In genomic region chr21:46622226-46622625, GRCh38 we compare ENCODE assay signal across 8 cellular contexts. TPM values are rescaled to one million over a fixed set of nuclear protein-coding genes. Genes with fewer than 3 reads are reported as not detected.
DNase-seq lines count a peak whose midpoint lies in the region; ATAC-seq and TF ChIP-seq lines count a peak whose summit lies in the region.

No MANE protein-coding gene starts in this region.

- ATAC-seq in sciatic nerve (peak; percentile 94), SK-N-SH treated with all-trans-retinoic acid at 6 μM for 48 hours (no peak; the same call in 2 of the 3 replicates)

- intact Hi-C loops in sciatic nerve (cut with DNase I) = no loop called here

- DNase-seq in HT1080 (ENCODE audit: low read depth) (peak; percentile 73), UCSD-AML1 (lab: John Stamatoyannopoulos, UW; ENCODE audit: unreplicated experiment) (peak; percentile 74), globus pallidus (ENCODE audit: low spot score) (peak; percentile 96), sciatic nerve (ENCODE audit: low spot score) (peak; percentile 72), NCI-H1417 treated with DMSO at 0.1 percent for 48 hours (lab: John Stamatoyannopoulos, UW) (no peak), NCI-H82 treated with DMSO at 0.1 percent for 48 hours (lab: John Stamatoyannopoulos, UW; ENCODE audit: unreplicated experiment) (no peak), NCI-H187 (lab: John Stamatoyannopoulos, UW) (no peak)

TF ChIP-seq in SK-N-SH treated with all-trans-retinoic acid at 6 μM for 48 hours, 23 proteins besides CTCF, POLR2A, EP300 and RAD21:
- TF ChIP-seq, protein P1, sequence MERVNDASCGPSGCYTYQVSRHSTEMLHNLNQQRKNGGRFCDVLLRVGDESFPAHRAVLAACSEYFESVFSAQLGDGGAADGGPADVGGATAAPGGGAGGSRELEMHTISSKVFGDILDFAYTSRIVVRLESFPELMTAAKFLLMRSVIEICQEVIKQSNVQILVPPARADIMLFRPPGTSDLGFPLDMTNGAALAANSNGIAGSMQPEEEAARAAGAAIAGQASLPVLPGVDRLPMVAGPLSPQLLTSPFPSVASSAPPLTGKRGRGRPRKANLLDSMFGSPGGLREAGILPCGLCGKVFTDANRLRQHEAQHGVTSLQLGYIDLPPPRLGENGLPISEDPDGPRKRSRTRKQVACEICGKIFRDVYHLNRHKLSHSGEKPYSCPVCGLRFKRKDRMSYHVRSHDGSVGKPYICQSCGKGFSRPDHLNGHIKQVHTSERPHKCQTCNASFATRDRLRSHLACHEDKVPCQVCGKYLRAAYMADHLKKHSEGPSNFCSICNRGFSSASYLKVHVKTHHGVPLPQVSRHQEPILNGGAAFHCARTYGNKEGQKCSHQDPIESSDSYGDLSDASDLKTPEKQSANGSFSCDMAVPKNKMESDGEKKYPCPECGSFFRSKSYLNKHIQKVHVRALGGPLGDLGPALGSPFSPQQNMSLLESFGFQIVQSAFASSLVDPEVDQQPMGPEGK (CRISPR knock-in tag; IDR thresholded peaks at IDR 0.05; ENCODE audit: borderline replicate concordance) = no peak
- TF ChIP-seq BACH2 (CRISPR knock-in tag; IDR thresholded peaks at IDR 0.05; ENCODE audit: borderline replicate concordance) = no peak
- TF ChIP-seq ZNF70 (CRISPR knock-in tag; IDR thresholded peaks at IDR 0.05) = no peak
- TF ChIP-seq ZFP3 (CRISPR knock-in tag; IDR thresholded peaks at IDR 0.05) = no peak
- TF ChIP-seq ZC3H10 (CRISPR knock-in tag; IDR thresholded peaks at IDR 0.05) = no peak
- TF ChIP-seq CREB5 (CRISPR knock-in tag; IDR thresholded peaks at IDR 0.05; ENCODE audit: low read depth) = no peak
- TF ChIP-seq ARNTL (CRISPR knock-in tag; IDR thresholded peaks at IDR 0.05; ENCODE audit: borderline replicate concordance, low read depth) = no peak
- no peak for TF ChIP-seq RARB (CRISPR knock-in tag; IDR thresholded peaks at IDR 0.05)
- TF ChIP-seq ZFP30 (CRISPR knock-in tag; IDR thresholded peaks at IDR 0.05) = no peak
- TF ChIP-seq ZNF8 (CRISPR knock-in tag; IDR thresholded peaks at IDR 0.05) = no peak
- TF ChIP-seq TCF4 (CRISPR knock-in tag; IDR thresholded peaks at IDR 0.05; ENCODE audit: borderline replicate concordance) = no peak
- TF ChIP-seq OSR1 (CRISPR knock-in tag; IDR thresholded peaks at IDR 0.05) = no peak
- TF ChIP-seq SNAI2 (CRISPR knock-in tag; IDR thresholded peaks at IDR 0.05) = no peak
- no peak for TF ChIP-seq CSRNP3 (CRISPR knock-in tag; IDR thresholded peaks at IDR 0.05)
- TF ChIP-seq ZNF565 (CRISPR knock-in tag; conservative IDR thresholded peaks at IDR 0.05; ENCODE audit: low read depth) = no peak
- TF ChIP-seq, protein P2, sequence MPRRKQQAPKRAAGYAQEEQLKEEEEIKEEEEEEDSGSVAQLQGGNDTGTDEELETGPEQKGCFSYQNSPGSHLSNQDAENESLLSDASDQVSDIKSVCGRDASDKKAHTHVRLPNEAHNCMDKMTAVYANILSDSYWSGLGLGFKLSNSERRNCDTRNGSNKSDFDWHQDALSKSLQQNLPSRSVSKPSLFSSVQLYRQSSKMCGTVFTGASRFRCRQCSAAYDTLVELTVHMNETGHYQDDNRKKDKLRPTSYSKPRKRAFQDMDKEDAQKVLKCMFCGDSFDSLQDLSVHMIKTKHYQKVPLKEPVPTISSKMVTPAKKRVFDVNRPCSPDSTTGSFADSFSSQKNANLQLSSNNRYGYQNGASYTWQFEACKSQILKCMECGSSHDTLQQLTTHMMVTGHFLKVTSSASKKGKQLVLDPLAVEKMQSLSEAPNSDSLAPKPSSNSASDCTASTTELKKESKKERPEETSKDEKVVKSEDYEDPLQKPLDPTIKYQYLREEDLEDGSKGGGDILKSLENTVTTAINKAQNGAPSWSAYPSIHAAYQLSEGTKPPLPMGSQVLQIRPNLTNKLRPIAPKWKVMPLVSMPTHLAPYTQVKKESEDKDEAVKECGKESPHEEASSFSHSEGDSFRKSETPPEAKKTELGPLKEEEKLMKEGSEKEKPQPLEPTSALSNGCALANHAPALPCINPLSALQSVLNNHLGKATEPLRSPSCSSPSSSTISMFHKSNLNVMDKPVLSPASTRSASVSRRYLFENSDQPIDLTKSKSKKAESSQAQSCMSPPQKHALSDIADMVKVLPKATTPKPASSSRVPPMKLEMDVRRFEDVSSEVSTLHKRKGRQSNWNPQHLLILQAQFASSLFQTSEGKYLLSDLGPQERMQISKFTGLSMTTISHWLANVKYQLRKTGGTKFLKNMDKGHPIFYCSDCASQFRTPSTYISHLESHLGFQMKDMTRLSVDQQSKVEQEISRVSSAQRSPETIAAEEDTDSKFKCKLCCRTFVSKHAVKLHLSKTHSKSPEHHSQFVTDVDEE (CRISPR knock-in tag; IDR thresholded peaks at IDR 0.05) = no peak
- TF ChIP-seq POU6F1 (CRISPR knock-in tag; IDR thresholded peaks at IDR 0.05; ENCODE audit: borderline replicate concordance, low read depth) = no peak
TF ChIP-seq in SK-N-SH treated with all-trans-retinoic acid at 6 μM for 48 hours: peak in this region for 0.

RNA-seq across cellular contexts. Expression of gene PRMT2, which starts 13.2 kb away (rescaled TPM):
- 75.9 and 91.3 TPM in 2 replicates for total RNA-seq in HT1080 (2014; rRNA removed; shearing (Covaris generic))
- 87.5 and 91.6 TPM in 2 replicates for polyA plus RNA-seq in HT1080 (2015; cell fraction: cytosol; rRNA removed)
- 56.3 and 60.7 TPM in 2 replicates for polyA plus RNA-seq in HT1080 (2015; cell fraction: nucleus; rRNA removed)
- total RNA-seq in sciatic nerve = 178 TPM

RNA-seq across cellular contexts. Expression of gene S100B, which starts 17.3 kb away (rescaled TPM):
- not detected in 2 replicates for total RNA-seq in HT1080 (2014; rRNA removed; shearing (Covaris generic))
- polyA plus RNA-seq in HT1080 (2015; cell fraction: cytosol; rRNA removed) = not detected in 2 replicates
- not detected in 2 replicates for polyA plus RNA-seq in HT1080 (2015; cell fraction: nucleus; rRNA removed)
- total RNA-seq in sciatic nerve = 1,180 TPM

Comparison
In these comparisons a context has a peak if more than half of its experiments do, and no peak if none do; other contexts are left out.
1. DNase-seq: peak in HT1080 (single experiment), UCSD-AML1 (single experiment), globus pallidus (single experiment) and sciatic nerve (single experiment); none in NCI-H1417 treated with DMSO at 0.1 percent for 48 hours (single experiment), NCI-H82 treated with DMSO at 0.1 percent for 48 hours (single experiment) and NCI-H187 (0 of 2).
2. RNA of gene S100B, which starts 17.3 kb away (total RNA-seq): 1,180 TPM in sciatic nerve (single experiment); not detected in HT1080; every median in the first group is over 1,000 times any median in the second.